Comparison of ENCODE assay signal across 20 cellular contexts in the genomic region with DNA sequence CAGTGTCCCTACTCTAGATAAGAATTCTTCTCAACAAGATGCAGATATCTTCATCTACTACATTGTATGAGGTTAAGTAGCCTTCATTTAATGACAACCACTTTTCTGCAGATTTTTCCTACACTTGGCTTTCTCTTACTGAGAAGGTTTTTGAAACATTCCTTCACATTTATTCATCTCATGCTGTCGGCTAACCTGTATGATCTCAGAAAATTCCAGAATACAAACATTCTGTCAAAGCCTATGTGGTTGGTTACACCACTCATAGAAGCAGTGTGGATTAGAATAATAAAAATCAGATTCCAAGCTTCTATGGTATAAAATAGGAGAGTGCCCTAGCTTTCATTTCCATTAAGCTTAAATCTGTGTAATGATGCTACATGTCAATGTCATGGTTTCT. TPM values are rescaled to one million over a fixed set of nuclear protein-coding genes. Genes with fewer than 3 reads are reported as not detected.
DNase-seq lines count a peak whose midpoint lies in the region; TF ChIP-seq lines count a peak whose summit lies in the region.
"Had no signal": no experiment of that assay in that cellular context is flagged by ENCODE, and none has a peak within 500 bp of the region (broad histone marks: within the 10 kb centered on the region; RNA-seq: fewer than 3 reads in every experiment).

No MANE protein-coding gene starts in this region.

- H3K4me3 ChIP-seq in astrocyte of the cerebellum (ENCODE audit: low read depth, low read length), result no peak overlapping the region
- H3K4me3 ChIP-seq: BLaER1 treated with 17β-estradiol and CSF1 and Interleukin-3, amounts not matched to agents 10 nM and 100 nM had no signal

- in situ Hi-C loops in astrocyte of the cerebellum (cut with HindIII; ENCODE audit: low sequenced_read_pairs), result loop anchor here (10.0 kb wide), 1 partner anchor 591 kb away; no protein-coding TSS in a partner anchor

- peaks cover 16% of the 10 kb centered on the region; the same call in 1 of the 2 replicates for H3K36me3 Mint-ChIP-seq in HFFc6 (ENCODE audit: low read depth)
- H3K36me3 Mint-ChIP-seq in activated naive CD8-positive, alpha-beta T cell treated with anti-CD3 and anti-CD28 coated beads for 36 hours, result no peaks in the 10 kb centered on the region

- H3K27me3 Mint-ChIP-seq in HFFc6 (ENCODE audit: insufficient read depth), result no peaks in the 10 kb centered on the region
- H3K27me3 Mint-ChIP-seq in activated naive CD8-positive, alpha-beta T cell treated with anti-CD3 and anti-CD28 coated beads for 36 hours, result no peaks in the 10 kb centered on the region
- H3K27me3 Mint-ChIP-seq: CD4-positive, alpha-beta memory T cell; IgD-negative memory B cell had no signal

- H3K4me1 Mint-ChIP-seq in HFFc6 (ENCODE audit: low read depth), result peaks cover 15% of the 10 kb centered on the region
- peaks cover 18% of the 10 kb centered on the region for H3K4me1 Mint-ChIP-seq in activated naive CD8-positive, alpha-beta T cell treated with anti-CD3 and anti-CD28 coated beads for 36 hours
- H3K4me1 Mint-ChIP-seq: H9, IgD-negative memory B cell had no signal

- DNase-seq in HFFc6 (peak; percentile 23), astrocyte of the cerebellum (ENCODE audit: low read depth) (peak; percentile 27), iris pigment epithelial cell (ENCODE audit: low read depth) (peak; percentile 68), NCI-H2227 (lab: John Stamatoyannopoulos, UW; ENCODE audit: unreplicated experiment) (no peak), NCI-H748 (lab: John Stamatoyannopoulos, UW; ENCODE audit: unreplicated experiment) (no peak)
- DNase-seq in activated naive CD8-positive, alpha-beta T cell treated with anti-CD3 and anti-CD28 coated beads for 36 hours, result no peak
- DNase-seq in stimulated activated naive CD4-positive, alpha-beta T cell (lab: John Stamatoyannopoulos, UW), result no peak
- DNase-seq: Caco-2; CD4-positive, alpha-beta memory T cell; DMS 273 treated with DMSO at 0.1 percent for 48 hours; DMS79 treated with DMSO at 0.1 percent for 48 hours; H9; NCI-H1694; NCI-H2107; NCI-H510A; NCI-H748 treated with DMSO at 0.1 percent for 48 hours; SHP77 treated with DMSO at 0.1 percent for 48 hours; SK-N-SH had no signal

- no peaks in the 10 kb centered on the region for H3K9me3 Mint-ChIP-seq in HFFc6
- no peaks in the 10 kb centered on the region for H3K9me3 Mint-ChIP-seq in activated naive CD8-positive, alpha-beta T cell treated with anti-CD3 and anti-CD28 coated beads for 36 hours
- H3K9me3 Mint-ChIP-seq: CD4-positive, alpha-beta memory T cell; H9; IgD-negative memory B cell had no signal

- H3K27ac Mint-ChIP-seq in HFFc6, result no peak overlapping the region
- no peak overlapping the region for H3K27ac Mint-ChIP-seq in activated naive CD8-positive, alpha-beta T cell treated with anti-CD3 and anti-CD28 coated beads for 36 hours
- H3K27ac Mint-ChIP-seq: CD4-positive, alpha-beta memory T cell; H9; IgD-negative memory B cell had no signal

- TF ChIP-seq CTCF in HFFc6 (IDR thresholded peaks at IDR 0.05) (no peak), astrocyte of the cerebellum (IDR thresholded peaks at IDR 0.05; ENCODE audit: low read depth, low read length, missing control alignments) (no peak)

- no peak overlapping the region for H3K4me3 Mint-ChIP-seq in HFFc6
- H3K4me3 Mint-ChIP-seq in activated naive CD8-positive, alpha-beta T cell treated with anti-CD3 and anti-CD28 coated beads for 36 hours, result no peak overlapping the region
- H3K4me3 Mint-ChIP-seq: CD4-positive, alpha-beta memory T cell; H9; IgD-negative memory B cell had no signal

RNA-seq across cellular contexts. Expression of gene ERCC6L2, which starts 39.4 kb away (rescaled TPM):
- 10 to 100 TPM; 26.2 to 31.4 (median 29.7) TPM for total RNA-seq in HFFc6 (2021; fragmentation: NEBNext Ultra II Directional; extraction: Animal tissue kit (Norgen Biotek cat#: 25700))
- 10 to 100 TPM; 33.8 to 34.5 TPM for total RNA-seq in activated naive CD8-positive, alpha-beta T cell treated with anti-CD3 and anti-CD28 coated beads for 36 hours

Comparison
In these comparisons a context has a peak if more than half of its experiments do, and no peak if none do; other contexts are left out.
1. DNase-seq: peak in HFFc6 (single experiment), astrocyte of the cerebellum (single experiment) and iris pigment epithelial cell (single experiment); none in activated naive CD8-positive, alpha-beta T cell treated with anti-CD3 and anti-CD28 coated beads for 36 hours (single experiment), NCI-H2227 (single experiment), stimulated activated naive CD4-positive, alpha-beta T cell (0 of 6) and NCI-H748 (single experiment).